1 cellular context compared by ENCODE assay signal in genomic region chrX:119880076-119880475, GRCh38.
TF ChIP-seq lines count a peak whose summit lies in the region.

No MANE protein-coding gene starts in this region.

TF ChIP-seq in HepG2, 621 proteins besides CTCF, POLR2A, EP300 and RAD21:
- TF ChIP-seq KMT2B (CRISPR knock-in tag; IDR thresholded peaks at IDR 0.05) = no peak
- no peak for TF ChIP-seq ZNF350 (CRISPR knock-in tag; IDR thresholded peaks at IDR 0.05; ENCODE audit: borderline replicate concordance, low read depth)
- TF ChIP-seq PHF8 (CRISPR knock-in tag; IDR thresholded peaks at IDR 0.05) = no peak
- no peak for TF ChIP-seq KLF9 (CRISPR knock-in tag; IDR thresholded peaks at IDR 0.05; ENCODE audit: low read depth)
- no peak for TF ChIP-seq PREB (CRISPR knock-in tag; IDR thresholded peaks at IDR 0.05)
- no peak for TF ChIP-seq SALL2 (CRISPR knock-in tag; IDR thresholded peaks at IDR 0.05)
- TF ChIP-seq ZNF792 (CRISPR knock-in tag; IDR thresholded peaks at IDR 0.05) = no peak
- no peak for TF ChIP-seq ZMYM3 (CRISPR knock-in tag; IDR thresholded peaks at IDR 0.05)
- TF ChIP-seq XRCC5 (optimal IDR thresholded peaks at IDR 0.05; ENCODE audit: low read length) = no peak
- TF ChIP-seq ZNF547 (CRISPR knock-in tag; IDR thresholded peaks at IDR 0.05) = no peak
- no peak for TF ChIP-seq ZNF143 (CRISPR knock-in tag; IDR thresholded peaks at IDR 0.05)
